ENCODE assay signal across 8 cellular contexts in the genomic region with DNA sequence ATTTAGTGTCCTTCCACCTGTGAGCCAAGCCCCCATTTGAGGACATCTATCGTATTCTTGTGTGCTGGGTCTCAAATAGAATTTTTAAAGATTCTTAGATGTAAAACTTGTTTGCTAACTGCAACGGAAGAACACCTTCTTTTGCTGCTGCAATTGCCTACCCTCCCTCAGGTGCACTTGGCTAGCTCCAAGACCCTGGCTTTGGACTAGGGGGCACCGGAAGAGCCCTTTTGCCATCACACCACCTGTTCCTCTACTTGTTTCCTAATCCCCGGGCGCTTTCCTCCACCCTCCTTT. TPM values are rescaled to one million over a fixed set of nuclear protein-coding genes. Genes with fewer than 3 reads are reported as not detected.
DNase-seq lines count a peak whose midpoint lies in the region; ATAC-seq and TF ChIP-seq lines count a peak whose summit lies in the region.

No MANE protein-coding gene starts in this region.

- POLR2A ChIA-PET in A673 (lab: Charles Lee; ENCODE audit: low non-redundant PET): interaction anchor here (0.9 kb wide), 1 partner anchor 35 kb away, joined by 3 read pairs; no protein-coding TSS in a partner anchor
- POLR2A ChIA-PET in HEK293 (lab: Yijun Ruan, JAX): interaction anchor here (0.9 to 2.4 kb wide), 9 partner anchors 10 to 394 kb away, joined by 3 to 19 read pairs (median 8); a partner anchor contains a TSS

- H3K9me3 Mint-ChIP-seq in memory B cell: no peaks in the 10 kb centered on the region

- H3K27ac Mint-ChIP-seq in memory B cell: peak overlapping the region; percentile 55

- no peaks in the 10 kb centered on the region for H3K27me3 Mint-ChIP-seq in memory B cell

- peaks cover 14% of the 10 kb centered on the region for H3K4me1 Mint-ChIP-seq in memory B cell

- H3K9me3 ChIP-seq in A673 (ENCODE audit: low read depth, low read length, poor library complexity, severe bottlenecking) (no peaks in the 10 kb centered on the region), HEK293 (ENCODE audit: control insufficient read depth, insufficient read depth, low read depth, low read length) (no peaks in the 10 kb centered on the region), adipocyte (ENCODE audit: control insufficient read depth, low read length) (no peaks in the 10 kb centered on the region), aorta (ENCODE audit: control insufficient read depth, low read length) (no peaks in the 10 kb centered on the region)

- no peak overlapping the region for H3K9ac ChIP-seq in adipocyte (ENCODE audit: low read length)

- H3K27me3 ChIP-seq in A673 (replicated peaks; ENCODE audit: insufficient read depth, low read depth, low read length, poor library complexity) (no peaks in the 10 kb centered on the region), adipocyte (replicated peaks; ENCODE audit: control insufficient read depth, insufficient read depth, low read length) (no peaks in the 10 kb centered on the region), aorta (ENCODE audit: control insufficient read depth in 1 of 2, insufficient read depth in 2 of 2, low read length in 1 of 2) (no peaks in the 10 kb centered on the region)

- DNase-seq in A673 (ENCODE audit: low spot score) (no peak), adipocyte (ENCODE audit: low read depth) (no peak), memory B cell (ENCODE audit: low spot score in 2 of 2) (no peak), hepatic stellate cell (ENCODE audit: low spot score) (no peak), middle frontal gyrus (ENCODE audit: extremely low spot score, low spot score) (no peak), aorta (no peak)
- no peak for DNase-seq in activated CD8-positive, alpha-beta memory T cell treated with anti-CD3 and anti-CD28 coated beads, Interleukin-2, amount 50 U/mL, for 48 hours

- H3K36me3 Mint-ChIP-seq in memory B cell: peaks cover 14% of the 10 kb centered on the region

- BruUV-seq in A673 (replicated peaks; lab: Mats Ljungman, UMichigan): no TSS peak

- ATAC-seq in memory B cell (ENCODE audit: low read depth) (no peak), aorta (ENCODE audit: low FRiP score) (no peak)

- WGBS in aorta, 2 donors: 12 to 14% methylated on average over 5 of the region's 5 CpGs

- H3K4me3 ChIP-seq in A673 (ENCODE audit: low read depth, low read length, poor library complexity, severe bottlenecking) (peak overlapping the region; percentile 74), HEK293 (ENCODE audit: low read depth, low read length) (peak overlapping the region; percentile 88), adipocyte (ENCODE audit: low read length) (peak overlapping the region; percentile 77), aorta (ENCODE audit: low read length in 2 of 2) (no peak overlapping the region)

- H3K27ac ChIP-seq in A673 (ENCODE audit: low read depth, low read length, poor library complexity, severe bottlenecking): peak overlapping the region; percentile 100
- H3K27ac ChIP-seq in HEK293 (ENCODE audit: extremely low read depth, low read depth, low read length): peak overlapping the region; percentile 80; the same call in 1 of the 2 replicates
- no peak overlapping the region for H3K27ac ChIP-seq in aorta (ENCODE audit: low read depth in 1 of 2, low read length in 2 of 2)

- H3K4me3 Mint-ChIP-seq in memory B cell: peak overlapping the region; percentile 92

- intact Hi-C loops in A673 (cut with micrococcal nuclease; ENCODE audit: unreplicated experiment) (no loop called here), aorta (cut with DNase I) (loop anchor here in 1 of 2 donors (5.0 kb wide), 1 partner anchor 39 kb away; a partner anchor contains a TSS)

- H3K36me3 ChIP-seq in A673 (ENCODE audit: insufficient read depth, low read length, poor library complexity, severe bottlenecking) (peaks cover 46% of the 10 kb centered on the region), HEK293 (ENCODE audit: control insufficient read depth in 2 of 2, insufficient read depth in 1 of 2, low read length in 2 of 2) (peaks cover 17 to 63% of the 10 kb centered on the region in 2 experiments), adipocyte (ENCODE audit: control insufficient read depth, insufficient read depth, low read length, severe bottlenecking) (peaks cover 55% of the 10 kb centered on the region), aorta (ENCODE audit: control insufficient read depth in 1 of 2, insufficient read depth in 2 of 2, low read length in 1 of 2) (peaks cover 0 to 5% of the 10 kb centered on the region in 2 donors)

- TF ChIP-seq CTCF in A673 (conservative IDR thresholded peaks at IDR 0.05; ENCODE audit: low read depth, low read length) (no peak), HEK293 (tag by site-specific recombination; IDR thresholded peaks at IDR 0.05) (no peak)

- CTCF ChIA-PET in A673 (lab: Charles Lee) (no interaction called here), HEK293 (lab: Yijun Ruan, JAX) (interaction anchor here (0.5 to 3.4 kb wide), 7 partner anchors 12 to 684 kb away, joined by 3 to 30 read pairs (median 5); a partner anchor contains a TSS)

- H3K4me1 ChIP-seq in A673 (ENCODE audit: insufficient read depth, low read length, poor library complexity, severe bottlenecking) (peaks cover 45% of the 10 kb centered on the region), HEK293 (ENCODE audit: control insufficient read depth, insufficient read depth, low read length) (peaks cover 2% of the 10 kb centered on the region; the same call in 1 of the 2 replicates), adipocyte (ENCODE audit: control insufficient read depth, insufficient read depth, low read length) (peaks cover 27% of the 10 kb centered on the region), aorta (ENCODE audit: control insufficient read depth in 1 of 2, insufficient read depth in 2 of 2, low read length in 2 of 2) (no peaks in the 10 kb centered on the region)

TF ChIP-seq in HEK293, 187 proteins besides CTCF, POLR2A, EP300 and RAD21:
- TF ChIP-seq, protein P1, sequence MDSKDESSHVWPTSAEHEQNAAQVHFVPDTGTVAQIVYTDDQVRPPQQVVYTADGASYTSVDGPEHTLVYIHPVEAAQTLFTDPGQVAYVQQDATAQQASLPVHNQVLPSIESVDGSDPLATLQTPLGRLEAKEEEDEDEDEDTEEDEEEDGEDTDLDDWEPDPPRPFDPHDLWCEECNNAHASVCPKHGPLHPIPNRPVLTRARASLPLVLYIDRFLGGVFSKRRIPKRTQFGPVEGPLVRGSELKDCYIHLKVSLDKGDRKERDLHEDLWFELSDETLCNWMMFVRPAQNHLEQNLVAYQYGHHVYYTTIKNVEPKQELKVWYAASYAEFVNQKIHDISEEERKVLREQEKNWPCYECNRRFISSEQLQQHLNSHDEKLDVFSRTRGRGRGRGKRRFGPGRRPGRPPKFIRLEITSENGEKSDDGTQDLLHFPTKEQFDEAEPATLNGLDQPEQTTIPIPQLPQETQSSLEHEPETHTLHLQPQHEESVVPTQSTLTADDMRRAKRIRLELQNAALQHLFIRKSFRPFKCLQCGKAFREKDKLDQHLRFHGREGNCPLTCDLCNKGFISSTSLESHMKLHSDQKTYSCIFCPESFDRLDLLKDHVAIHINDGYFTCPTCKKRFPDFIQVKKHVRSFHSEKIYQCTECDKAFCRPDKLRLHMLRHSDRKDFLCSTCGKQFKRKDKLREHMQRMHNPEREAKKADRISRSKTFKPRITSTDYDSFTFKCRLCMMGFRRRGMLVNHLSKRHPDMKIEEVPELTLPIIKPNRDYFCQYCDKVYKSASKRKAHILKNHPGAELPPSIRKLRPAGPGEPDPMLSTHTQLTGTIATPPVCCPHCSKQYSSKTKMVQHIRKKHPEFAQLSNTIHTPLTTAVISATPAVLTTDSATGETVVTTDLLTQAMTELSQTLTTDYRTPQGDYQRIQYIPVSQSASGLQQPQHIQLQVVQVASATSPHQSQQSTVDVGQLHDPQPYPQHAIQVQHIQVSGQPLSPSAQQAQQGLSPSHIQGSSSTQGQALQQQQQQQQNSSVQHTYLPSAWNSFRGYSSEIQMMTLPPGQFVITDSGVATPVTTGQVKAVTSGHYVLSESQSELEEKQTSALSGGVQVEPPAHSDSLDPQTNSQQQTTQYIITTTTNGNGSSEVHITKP (tag by site-specific recombination; IDR thresholded peaks at IDR 0.05): peak; percentile 25; the same call in 1 of the 2 replicates
- TF ChIP-seq REPIN1 (tag by site-specific recombination; IDR thresholded peaks at IDR 0.05; ENCODE audit: low read depth) (no peak), SCRT2 (tag by site-specific recombination; IDR thresholded peaks at IDR 0.05) (peak; percentile 98), SCRT1 (tag by site-specific recombination; IDR thresholded peaks at IDR 0.05; ENCODE audit: borderline replicate concordance) (peak; percentile 68; the same call in 1 of the 2 replicates)

RNA-seq across cellular contexts. Expression of a gene that starts 1.1 kb away (rescaled TPM):
- total RNA-seq in A673 (2021) (1,074 and 1,080 TPM in 2 replicates), aorta (100 to 1,000 TPM; 153 to 171 TPM)
- 100 to 1,000 TPM; 385 to 535 TPM for polyA plus RNA-seq in aorta

RNA-seq across cellular contexts. Expression of a gene that starts 39.0 kb away (rescaled TPM):
- total RNA-seq in A673 (2021) (50.7 and 53.6 TPM in 2 replicates), aorta (10 to 100 TPM; 42.3 to 46.4 TPM)
- 10 to 100 TPM; 18.0 to 25.5 TPM for polyA plus RNA-seq in aorta

RNA-seq across cellular contexts. Expression of a gene that starts 58.4 kb away (rescaled TPM):
- 6.3 and 8.8 TPM in 2 replicates for total RNA-seq in A673 (2021)
- total RNA-seq in aorta: 10 to 100 TPM; 12.0 to 21.0 TPM
- polyA plus RNA-seq in aorta: 10 to 100 TPM in 1 of 2 donors, under 1 TPM in 1; 0.87 to 21.4 TPM

Comparison
In these comparisons a context has a peak if more than half of its experiments do, and no peak if none do; other contexts are left out.
1. H3K27ac ChIP-seq: peak in A673 (single experiment) and HEK293 (single experiment); none in aorta (0 of 2).
2. H3K4me3 ChIP-seq: peak in A673 (single experiment), HEK293 (single experiment) and adipocyte (single experiment); none in aorta (0 of 2).